In genomic region chr5:179818746-179819295, GRCh38 we compare ENCODE assay signal across 7 cellular contexts.
DNase-seq lines count a peak whose midpoint lies in the region; ATAC-seq lines count a peak whose summit lies in the region.

No MANE protein-coding gene starts in this region.

- DNase-seq in NCI-H1092 (lab: John Stamatoyannopoulos, UW) (peak; percentile 25), cerebellar cortex (ENCODE audit: low spot score) (peak; percentile 86), kidney glomerular epithelial cell (lab: John Stamatoyannopoulos, UW) (peak; percentile 87)
- DNase-seq in stimulated activated CD4-positive, alpha-beta T cell treated with anti-CD3 and anti-CD28 coated beads, Interleukin-15, amount 100 ng/mL, for 24 hours = peak; percentile 83

- ATAC-seq in GM18502 (IDR thresholded peaks at IDR 0.05; ENCODE audit: poor library complexity, unreplicated experiment) (peak; percentile 67), HG02610 (IDR thresholded peaks at IDR 0.05; ENCODE audit: unreplicated experiment) (peak; percentile 64)
- ATAC-seq in activated CD4-positive, CD25-positive, alpha-beta regulatory T cell treated with anti-CD3 and anti-CD28 coated beads, Interleukin-2, amount 50 U/mL, for 24 hours = peak; percentile 65 to 67

Comparison
In these comparisons a context has a peak if more than half of its experiments do, and no peak if none do; other contexts are left out.
1. Peak in every context shown above with its lines: DNase-seq and ATAC-seq.
2. DNase-seq: peak in every context shown above with its lines; median percentile 87 in kidney glomerular epithelial cell; 86 in cerebellar cortex; 83 in stimulated activated CD4-positive, alpha-beta T cell treated with anti-CD3 and anti-CD28 coated beads, Interleukin-15, amount 100 ng/mL, for 24 hours; 25 in NCI-H1092.